Comparison of ENCODE assay signal across 21 cellular contexts in the genomic region with DNA sequence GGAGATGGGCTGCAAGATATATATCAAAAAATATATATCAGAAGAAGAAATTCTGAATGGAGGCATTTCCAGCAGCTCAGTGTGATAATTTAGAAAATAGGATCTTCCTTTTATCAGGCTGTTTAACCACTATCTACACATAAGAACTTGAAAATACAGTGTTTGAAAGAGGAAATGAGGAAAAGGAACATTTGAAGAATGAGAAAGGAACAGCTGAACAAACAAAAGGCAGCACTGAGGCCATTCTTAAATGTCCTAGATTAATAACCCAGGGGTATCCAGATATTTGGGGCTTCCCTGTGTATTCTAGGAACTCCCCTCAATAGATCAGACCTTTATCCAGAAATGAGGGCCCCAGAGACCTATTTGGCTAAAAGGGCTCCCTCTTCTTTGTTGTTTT. TPM values are rescaled to one million over a fixed set of nuclear protein-coding genes. Genes with fewer than 3 reads are reported as not detected.
DNase-seq lines count a peak whose midpoint lies in the region; ATAC-seq and TF ChIP-seq lines count a peak whose summit lies in the region.
"Had no signal": no experiment of that assay in that cellular context is flagged by ENCODE, and none has a peak within 500 bp of the region (broad histone marks: within the 10 kb centered on the region; RNA-seq: fewer than 3 reads in every experiment).

No MANE protein-coding gene starts in this region.

- peaks cover 31 to 55% (median 38%) of the 10 kb centered on the region in 10 experiments for H3K4me1 ChIP-seq in BLaER1 treated with 17β-estradiol and CSF1 and Interleukin-3, amounts not matched to agents 10 nM and 100 nM
- H3K4me1 ChIP-seq in DOHH2 (ENCODE audit: control insufficient read depth, low read length) (peaks cover 39% of the 10 kb centered on the region), OCI-LY1 (ENCODE audit: insufficient read depth, low read length, severe bottlenecking) (peaks cover 38% of the 10 kb centered on the region), body of pancreas (peaks cover 53% of the 10 kb centered on the region)

- peaks cover 48% of the 10 kb centered on the region for H3K4me1 Mint-ChIP-seq in activated CD8-positive, alpha-beta T cell treated with anti-CD3 and anti-CD28 coated beads, Interleukin-2, amount 10 ng/mL, durations not matched to agents 7 days and 5 days (ENCODE audit: low read depth)

- H3F3A ChIP-seq in DOHH2 (ENCODE audit: control insufficient read depth, insufficient read depth) (peaks cover 5% of the 10 kb centered on the region), OCI-LY1 (ENCODE audit: insufficient read depth, low read length) (no peaks in the 10 kb centered on the region)

- H3K36me3 ChIP-seq in BLaER1 treated with 17β-estradiol and CSF1 and Interleukin-3, amounts not matched to agents 10 nM and 100 nM = peaks cover 0 to 20% (median 11%) of the 10 kb centered on the region in 11 experiments; a peak in 11 of 22 replicates
- H3K36me3 ChIP-seq in DOHH2 (ENCODE audit: control insufficient read depth, low read length) (peaks cover 38% of the 10 kb centered on the region), OCI-LY1 (ENCODE audit: insufficient read depth, low read length) (peaks cover 24% of the 10 kb centered on the region), body of pancreas (replicated peaks in 1 of 2; ENCODE audit: insufficient read depth in 1 of 2, low read depth in 2 of 2) (no peaks in the 10 kb centered on the region)
- H3K36me3 ChIP-seq: ascending aorta, transverse colon had no signal

- POLR2A ChIA-PET in activated CD8-positive, alpha-beta T cell treated with anti-CD3 and anti-CD28 coated beads, Interleukin-2, amount 10 ng/mL, durations not matched to agents 7 days and 5 days (lab: Charles Lee) = no interaction called here

- no peaks in the 10 kb centered on the region for H3K27me3 ChIP-seq in BLaER1 treated with 17β-estradiol and CSF1 and Interleukin-3, amounts not matched to agents 10 nM and 100 nM
- H3K27me3 ChIP-seq in DOHH2 (ENCODE audit: control insufficient read depth, low read length) (no peaks in the 10 kb centered on the region), OCI-LY1 (ENCODE audit: insufficient read depth, low read length) (no peaks in the 10 kb centered on the region), body of pancreas (no peaks in the 10 kb centered on the region)
- H3K27me3 ChIP-seq: ascending aorta, transverse colon had no signal

- no peaks in the 10 kb centered on the region for H3K9me3 Mint-ChIP-seq in activated CD8-positive, alpha-beta T cell treated with anti-CD3 and anti-CD28 coated beads, Interleukin-2, amount 10 ng/mL, durations not matched to agents 7 days and 5 days (ENCODE audit: insufficient read depth)
- H3K9me3 Mint-ChIP-seq: activated naive CD4-positive, alpha-beta T cell treated with anti-CD3 and anti-CD28 coated beads, Interleukin-2, amount 50 U/mL, for 24 hours; CD4-positive, alpha-beta memory T cell; naive thymus-derived CD8-positive, alpha-beta T cell had no signal

- no peak overlapping the region; a peak in 1 of 22 replicates for H3K9ac ChIP-seq in BLaER1 treated with 17β-estradiol and CSF1 and Interleukin-3, amounts not matched to agents 10 nM and 100 nM
- H3K9ac ChIP-seq in OCI-LY1 (ENCODE audit: low read length) = no peak overlapping the region

- CTCF ChIA-PET in activated CD8-positive, alpha-beta T cell treated with anti-CD3 and anti-CD28 coated beads, Interleukin-2, amount 10 ng/mL, durations not matched to agents 7 days and 5 days (lab: Charles Lee) = interaction anchor here (1.7 kb wide), 1 partner anchor 42 kb away, joined by 3 read pairs; no protein-coding TSS in a partner anchor

- no peak overlapping the region for H3K27ac Mint-ChIP-seq in activated CD8-positive, alpha-beta T cell treated with anti-CD3 and anti-CD28 coated beads, Interleukin-2, amount 10 ng/mL, durations not matched to agents 7 days and 5 days
- H3K27ac Mint-ChIP-seq: activated naive CD4-positive, alpha-beta T cell treated with anti-CD3 and anti-CD28 coated beads, Interleukin-2, amount 50 U/mL, for 24 hours had no signal

- H3K4me3 ChIP-seq in BLaER1 treated with 17β-estradiol and CSF1 and Interleukin-3, amounts not matched to agents 10 nM and 100 nM = no peak overlapping the region
- H3K4me3 ChIP-seq in DOHH2 (ENCODE audit: low read length) = peak overlapping the region; percentile 87; the same call in 1 of the 2 replicates
- peak overlapping the region; percentile 92 for H3K4me3 ChIP-seq in OCI-LY1 (ENCODE audit: low read depth, low read length, poor library complexity, severe bottlenecking)
- no peak overlapping the region for H3K4me3 ChIP-seq in body of pancreas
- H3K4me3 ChIP-seq: ascending aorta, SK-N-MC, transverse colon had no signal

- peaks cover 77% of the 10 kb centered on the region for H3K79me2 ChIP-seq in DOHH2 (ENCODE audit: control insufficient read depth, low read length)
- H3K79me2 ChIP-seq in OCI-LY1 (ENCODE audit: insufficient read depth, low read length) = peaks cover 75% of the 10 kb centered on the region

- H3K9me2 ChIP-seq in DOHH2 (replicated peaks; ENCODE audit: control insufficient read depth, low read length) (no peaks in the 10 kb centered on the region), OCI-LY1 (ENCODE audit: low read depth, low read length) (no peaks in the 10 kb centered on the region)

- H3K27ac ChIP-seq in BLaER1 treated with 17β-estradiol and CSF1 and Interleukin-3, amounts not matched to agents 10 nM and 100 nM = peak overlapping the region in 3 of 11 experiments; percentile 1 to 12 (median 11); a peak in 1 of 22 replicates
- H3K27ac ChIP-seq in DOHH2 (ENCODE audit: low read depth, low read length) (no peak overlapping the region), OCI-LY1 (ENCODE audit: low read depth, low read length, poor library complexity, severe bottlenecking) (peak overlapping the region; percentile 0), body of pancreas (peak overlapping the region in 3 of 4 donors; percentile 42 to 91 (median 51))
- H3K27ac ChIP-seq: ascending aorta, SK-N-MC, transverse colon had no signal

- no peak overlapping the region for H3K4me3 Mint-ChIP-seq in activated CD8-positive, alpha-beta T cell treated with anti-CD3 and anti-CD28 coated beads, Interleukin-2, amount 10 ng/mL, durations not matched to agents 7 days and 5 days

- DNase-seq in body of pancreas (no peak), DMS79 treated with DMSO at 0.1 percent for 48 hours (lab: John Stamatoyannopoulos, UW) (no peak)
- DNase-seq in activated CD8-positive, alpha-beta T cell treated with anti-CD3 and anti-CD28 coated beads, Interleukin-2, amount 10 ng/mL, durations not matched to agents 7 days and 5 days = no peak
- DNase-seq: activated CD4-positive, CD25-positive, alpha-beta regulatory T cell treated with anti-CD3 and anti-CD28 coated beads, Interleukin-2, amount 50 U/mL, for 72 hours; activated T-cell treated with anti-CD3 and anti-CD28 coated beads, Interleukin-2, amount 50 U/mL, for 48 hours; CD4-positive, alpha-beta memory T cell; foreskin fibroblast; naive thymus-derived CD8-positive, alpha-beta T cell; NCI-H187; NCI-H774; T-helper 9 cell; transverse colon had no signal

- H2AFZ ChIP-seq in OCI-LY1 (ENCODE audit: low read length) = no peak overlapping the region

- peaks cover 0 to 8% (median 0%) of the 10 kb centered on the region in 11 experiments; a peak in 1 of 22 replicates for H4K20me1 ChIP-seq in BLaER1 treated with 17β-estradiol and CSF1 and Interleukin-3, amounts not matched to agents 10 nM and 100 nM
- H4K20me1 ChIP-seq in DOHH2 (ENCODE audit: control insufficient read depth, insufficient read depth, low read depth, low read length) = peaks cover 15% of the 10 kb centered on the region
- H4K20me1 ChIP-seq in OCI-LY1 (ENCODE audit: insufficient read depth, low read length) = no peaks in the 10 kb centered on the region

- peak overlapping the region; percentile 63 to 94 (median 89) for H3K4me2 ChIP-seq in BLaER1 treated with 17β-estradiol and CSF1 and Interleukin-3, amounts not matched to agents 10 nM and 100 nM
- H3K4me2 ChIP-seq in DOHH2 (ENCODE audit: low read length) (peak overlapping the region; percentile 96), OCI-LY1 (ENCODE audit: low read length) (peak overlapping the region; percentile 87)

- no peak for TF ChIP-seq POLR2A in body of pancreas (IDR thresholded peaks at IDR 0.05)

- intact Hi-C loops in body of pancreas (cut with DNase I) = no loop called here

- H3K27me3 Mint-ChIP-seq in activated CD8-positive, alpha-beta T cell treated with anti-CD3 and anti-CD28 coated beads, Interleukin-2, amount 10 ng/mL, durations not matched to agents 7 days and 5 days (ENCODE audit: low read depth) = no peaks in the 10 kb centered on the region
- H3K27me3 Mint-ChIP-seq: activated naive CD4-positive, alpha-beta T cell treated with anti-CD3 and anti-CD28 coated beads, Interleukin-2, amount 50 U/mL, for 24 hours; CD4-positive, alpha-beta memory T cell; naive thymus-derived CD8-positive, alpha-beta T cell had no signal

- H3K36me3 Mint-ChIP-seq in activated CD8-positive, alpha-beta T cell treated with anti-CD3 and anti-CD28 coated beads, Interleukin-2, amount 10 ng/mL, durations not matched to agents 7 days and 5 days (ENCODE audit: low read depth) = peaks cover 40% of the 10 kb centered on the region

- no peak for TF ChIP-seq CTCF in DOHH2 (IDR thresholded peaks at IDR 0.05; ENCODE audit: low read depth, low read length, poor library complexity, severe bottlenecking)
- TF ChIP-seq CTCF in OCI-LY1 (IDR thresholded peaks at IDR 0.05; ENCODE audit: low read length) = no peak
- no peak for TF ChIP-seq CTCF in body of pancreas (IDR thresholded peaks at IDR 0.05)

- no peak for ATAC-seq in body of pancreas
- ATAC-seq in GM21528 (IDR thresholded peaks at IDR 0.05; ENCODE audit: low FRiP score, unreplicated experiment) = no peak
- no peak for ATAC-seq in activated CD8-positive, alpha-beta T cell treated with anti-CD3 and anti-CD28 coated beads, Interleukin-2, amount 10 ng/mL, durations not matched to agents 7 days and 5 days
- no peak for ATAC-seq in GM21786 (IDR thresholded peaks at IDR 0.05; ENCODE audit: unreplicated experiment)
- ATAC-seq: naive thymus-derived CD8-positive, alpha-beta T cell; Panc1 had no signal

- peaks cover 0 to 16% (median 9%) of the 10 kb centered on the region in 11 experiments; a peak in 9 of 22 replicates for H3K9me3 ChIP-seq in BLaER1 treated with 17β-estradiol and CSF1 and Interleukin-3, amounts not matched to agents 10 nM and 100 nM (replicated peaks in 1 of 11)
- H3K9me3 ChIP-seq in DOHH2 (ENCODE audit: control insufficient read depth, insufficient read depth, low read length) (no peaks in the 10 kb centered on the region), OCI-LY1 (ENCODE audit: low read length) (no peaks in the 10 kb centered on the region), body of pancreas (no peaks in the 10 kb centered on the region)
- H3K9me3 ChIP-seq: ascending aorta, transverse colon had no signal

RNA-seq across cellular contexts. Expression of gene SLC39A8, which starts 4.1 kb away (rescaled TPM):
- total RNA-seq in body of pancreas = 10 to 100 TPM; 35.6 to 56.0 TPM
- total RNA-seq in activated CD8-positive, alpha-beta T cell treated with anti-CD3 and anti-CD28 coated beads, Interleukin-2, amount 10 ng/mL, durations not matched to agents 7 days and 5 days = 10 to 100 TPM; 79.6 to 83.0 TPM

Comparison
In these comparisons a context has a peak if more than half of its experiments do, and no peak if none do; other contexts are left out.
1. H3K4me3 ChIP-seq: peak in DOHH2 (single experiment) and OCI-LY1 (single experiment); none in BLaER1 treated with 17β-estradiol and CSF1 and Interleukin-3, amounts not matched to agents 10 nM and 100 nM (0 of 10) and body of pancreas (0 of 2).
2. Peak in every context shown above with its lines, with median percentiles within 50 percentile points of each other: H3K4me2 ChIP-seq.